In genomic region chr11:123608371-123608770, GRCh38 we compare ENCODE assay signal across 36 cellular contexts. TPM values are rescaled to one million over a fixed set of nuclear protein-coding genes. Genes with fewer than 3 reads are reported as not detected.
"Had no signal": no experiment of that assay in that cellular context is flagged by ENCODE, and none has a peak within 500 bp of the region (broad histone marks: within the 10 kb centered on the region; RNA-seq: fewer than 3 reads in every experiment).

No MANE protein-coding gene starts in this region.

- H3K9me3 Mint-ChIP-seq: activated CD4-positive, alpha-beta memory T cell treated with anti-CD3 and anti-CD28 coated beads, Interleukin-2, amount 10 ng/mL, durations not matched to agents 7 days and 5 days; activated CD4-positive, alpha-beta T cell treated with anti-CD3 and anti-CD28 coated beads, Interleukin-2, amount 10 ng/mL, durations not matched to agents 7 days and 5 days; activated naive CD4-positive, alpha-beta T cell treated with anti-CD3 and anti-CD28 coated beads for 36 hours; activated naive CD4-positive, alpha-beta T cell treated with anti-CD3 and anti-CD28 coated beads, Interleukin-2, amount 50 U/mL, for 72 hours; activated naive CD8-positive, alpha-beta T cell treated with anti-CD3 and anti-CD28 coated beads for 36 hours; activated T-cell treated with anti-CD3 and anti-CD28 coated beads, Interleukin-2, amount 50 U/mL, for 24 hours; activated T-helper 17 cell treated with anti-CD3 and anti-CD28 coated beads, Interleukin-2, amount 50 U/mL, for 72 hours; T-helper 1 cell treated with Interleukin-12 subunit alpha and Interleukin-12 subunit beta and Interleukin-4 antibody, amounts not matched to agents 30 μg/mL and 1 μg/mL, for 36 hours; T-helper 2 cell treated with Interferon-gamma antibody and Interleukin-4, amounts not matched to agents 5 μg/mL and 100 μg/mL, for 36 hours; WTC11 had no signal

- H3K4me3 Mint-ChIP-seq: activated CD4-positive, alpha-beta memory T cell treated with anti-CD3 and anti-CD28 coated beads, Interleukin-2, amount 10 ng/mL, durations not matched to agents 7 days and 5 days; activated CD4-positive, alpha-beta T cell treated with anti-CD3 and anti-CD28 coated beads for 36 hours; activated CD4-positive, alpha-beta T cell treated with anti-CD3 and anti-CD28 coated beads, Interleukin-2, amount 10 ng/mL, durations not matched to agents 7 days and 5 days; activated CD8-positive, alpha-beta memory T cell treated with anti-CD3 and anti-CD28 coated beads, Interleukin-2, amount 10 ng/mL, durations not matched to agents 7 days and 5 days; activated CD8-positive, alpha-beta T cell treated with anti-CD3 and anti-CD28 coated beads, Interleukin-2, amount 10 ng/mL, durations not matched to agents 7 days and 5 days; activated naive CD4-positive, alpha-beta T cell treated with anti-CD3 and anti-CD28 coated beads for 36 hours; activated naive CD8-positive, alpha-beta T cell treated with anti-CD3 and anti-CD28 coated beads for 36 hours; activated T-cell treated with anti-CD3 and anti-CD28 coated beads, Interleukin-2, amount 50 U/mL, for 24 hours; activated T-helper 17 cell treated with anti-CD3 and anti-CD28 coated beads, Interleukin-2, amount 50 U/mL, for 72 hours; T-helper 1 cell treated with Interleukin-12 subunit alpha and Interleukin-12 subunit beta and Interleukin-4 antibody, amounts not matched to agents 30 μg/mL and 1 μg/mL, for 36 hours; T-helper 2 cell treated with Interferon-gamma antibody and Interleukin-4, amounts not matched to agents 5 μg/mL and 100 μg/mL, for 36 hours; WTC11 had no signal

- ATAC-seq: activated CD4-positive, alpha-beta T cell treated with anti-CD3 and anti-CD28 coated beads for 36 hours; activated CD4-positive, CD25-positive, alpha-beta regulatory T cell treated with anti-CD3 and anti-CD28 coated beads, Interleukin-2, amount 50 U/mL, for 24 hours; activated CD8-positive, alpha-beta memory T cell treated with anti-CD3 and anti-CD28 coated beads, Interleukin-2, amount 10 ng/mL, durations not matched to agents 7 days and 5 days; activated CD8-positive, alpha-beta T cell treated with anti-CD3 and anti-CD28 coated beads, Interleukin-2, amount 10 ng/mL, durations not matched to agents 7 days and 5 days; activated naive CD4-positive, alpha-beta T cell treated with anti-CD3 and anti-CD28 coated beads, Interleukin-2, amount 50 U/mL, for 72 hours; activated T-helper 17 cell treated with anti-CD3 and anti-CD28 coated beads, Interleukin-2, amount 50 U/mL, for 72 hours; body of pancreas; WTC11 had no signal

- H3K27ac Mint-ChIP-seq: activated CD4-positive, alpha-beta memory T cell treated with anti-CD3 and anti-CD28 coated beads, Interleukin-2, amount 10 ng/mL, durations not matched to agents 7 days and 5 days; activated CD4-positive, alpha-beta T cell treated with anti-CD3 and anti-CD28 coated beads for 36 hours; activated CD8-positive, alpha-beta memory T cell treated with anti-CD3 and anti-CD28 coated beads, Interleukin-2, amount 10 ng/mL, durations not matched to agents 7 days and 5 days; activated CD8-positive, alpha-beta T cell treated with anti-CD3 and anti-CD28 coated beads, Interleukin-2, amount 10 ng/mL, durations not matched to agents 7 days and 5 days; activated naive CD4-positive, alpha-beta T cell treated with anti-CD3 and anti-CD28 coated beads for 36 hours; activated naive CD4-positive, alpha-beta T cell treated with anti-CD3 and anti-CD28 coated beads, Interleukin-2, amount 50 U/mL, for 72 hours; activated naive CD8-positive, alpha-beta T cell treated with anti-CD3 and anti-CD28 coated beads for 36 hours; activated T-cell treated with anti-CD3 and anti-CD28 coated beads, Interleukin-2, amount 50 U/mL, for 24 hours; activated T-helper 17 cell treated with anti-CD3 and anti-CD28 coated beads, Interleukin-2, amount 50 U/mL, for 72 hours; T-helper 1 cell treated with Interleukin-12 subunit alpha and Interleukin-12 subunit beta and Interleukin-4 antibody, amounts not matched to agents 30 μg/mL and 1 μg/mL, for 36 hours; T-helper 2 cell treated with Interferon-gamma antibody and Interleukin-4, amounts not matched to agents 5 μg/mL and 100 μg/mL, for 36 hours; WTC11 had no signal

- H3K27ac ChIP-seq: body of pancreas, brain microvascular endothelial cell, breast epithelium, WERI-Rb-1 had no signal

- H3K36me3 ChIP-seq: breast epithelium had no signal

- H3K27me3 ChIP-seq: adrenal gland, body of pancreas, brain microvascular endothelial cell, breast epithelium had no signal

- H3K4me3 ChIP-seq: adrenal gland, body of pancreas, breast epithelium had no signal

- H3K4me1 Mint-ChIP-seq: activated CD4-positive, alpha-beta memory T cell treated with anti-CD3 and anti-CD28 coated beads, Interleukin-2, amount 10 ng/mL, durations not matched to agents 7 days and 5 days; activated CD4-positive, alpha-beta T cell treated with anti-CD3 and anti-CD28 coated beads for 36 hours; activated CD4-positive, alpha-beta T cell treated with anti-CD3 and anti-CD28 coated beads, Interleukin-2, amount 10 ng/mL, durations not matched to agents 7 days and 5 days; activated CD8-positive, alpha-beta memory T cell treated with anti-CD3 and anti-CD28 coated beads, Interleukin-2, amount 10 ng/mL, durations not matched to agents 7 days and 5 days; activated naive CD8-positive, alpha-beta T cell treated with anti-CD3 and anti-CD28 coated beads for 36 hours; activated T-helper 17 cell treated with anti-CD3 and anti-CD28 coated beads, Interleukin-2, amount 50 U/mL, for 72 hours had no signal

- DNase-seq: activated CD4-positive, alpha-beta memory T cell treated with anti-CD3 and anti-CD28 coated beads, Interleukin-2, amount 10 ng/mL, durations not matched to agents 7 days and 5 days; activated CD4-positive, alpha-beta T cell treated with anti-CD3 and anti-CD28 coated beads for 1 hour; activated CD4-positive, alpha-beta T cell treated with anti-CD3 and anti-CD28 coated beads for 36 hours; activated CD4-positive, alpha-beta T cell treated with anti-CD3 and anti-CD28 coated beads for 48 hours; activated CD4-positive, alpha-beta T cell treated with anti-CD3 and anti-CD28 coated beads, Interleukin-2, amount 10 ng/mL, durations not matched to agents 7 days and 5 days; activated CD4-positive, alpha-beta T cell treated with anti-CD3 and anti-CD28 coated beads, Interleukin-2, amount 50 U/mL, for 48 hours; activated CD4-positive, CD25-positive, alpha-beta regulatory T cell; activated CD8-positive, alpha-beta memory T cell treated with anti-CD3 and anti-CD28 coated beads for 24 hours; activated CD8-positive, alpha-beta memory T cell treated with anti-CD3 and anti-CD28 coated beads, Interleukin-2, amount 10 ng/mL, durations not matched to agents 7 days and 5 days; activated CD8-positive, alpha-beta memory T cell treated with anti-CD3 and anti-CD28 coated beads, Interleukin-2, amount 50 U/mL, for 48 hours; activated CD8-positive, alpha-beta T cell treated with anti-CD3 and anti-CD28 coated beads, Interleukin-2, amount 10 ng/mL, durations not matched to agents 7 days and 5 days; activated effector memory CD4-positive, alpha-beta T cell treated with anti-CD3 and anti-CD28 coated beads, Interleukin-2, amount 50 U/mL, for 16 hours; activated gamma-delta T cell treated with Interleukin-2 at 50 U/mL for 16 hours; activated naive CD4-positive, alpha-beta T cell; activated naive CD4-positive, alpha-beta T cell treated with anti-CD3 and anti-CD28 coated beads for 36 hours; activated naive CD4-positive, alpha-beta T cell treated with anti-CD3 and anti-CD28 coated beads, Interleukin-2, amount 50 U/mL, for 16 hours; activated naive CD8-positive, alpha-beta T cell treated with anti-CD3 and anti-CD28 coated beads for 36 hours; activated T-cell treated with anti-CD3 and anti-CD28 coated beads, Interleukin-2, amount 50 U/mL, for 24 hours; activated T-cell treated with anti-CD3 and anti-CD28 coated beads, Interleukin-2, amount 50 U/mL, for 48 hours; adrenal gland; amniotic stem cell; aorta; body of pancreas; brain microvascular endothelial cell; central memory CD4-positive, alpha-beta T cell; T-helper 1 cell; T-helper 2 cell; T-helper 9 cell; WERI-Rb-1 had no signal

- H3K4me1 ChIP-seq: adrenal gland, body of pancreas, breast epithelium had no signal

- H3K9me3 ChIP-seq: adrenal gland, body of pancreas, breast epithelium had no signal

- H3K27me3 Mint-ChIP-seq: activated CD4-positive, alpha-beta memory T cell treated with anti-CD3 and anti-CD28 coated beads, Interleukin-2, amount 10 ng/mL, durations not matched to agents 7 days and 5 days; activated CD4-positive, alpha-beta T cell treated with anti-CD3 and anti-CD28 coated beads for 36 hours; activated CD4-positive, alpha-beta T cell treated with anti-CD3 and anti-CD28 coated beads, Interleukin-2, amount 10 ng/mL, durations not matched to agents 7 days and 5 days; activated CD8-positive, alpha-beta memory T cell treated with anti-CD3 and anti-CD28 coated beads, Interleukin-2, amount 10 ng/mL, durations not matched to agents 7 days and 5 days; activated naive CD8-positive, alpha-beta T cell treated with anti-CD3 and anti-CD28 coated beads for 36 hours; activated T-cell treated with anti-CD3 and anti-CD28 coated beads, Interleukin-2, amount 50 U/mL, for 24 hours; activated T-helper 17 cell treated with anti-CD3 and anti-CD28 coated beads, Interleukin-2, amount 50 U/mL, for 72 hours had no signal

RNA-seq across cellular contexts. Expression of gene SCN3B, which starts 46.1 kb away (rescaled TPM):
- total RNA-seq: activated CD4-positive, alpha-beta T cell treated with anti-CD3 and anti-CD28 coated beads for 36 hours; activated CD4-positive, alpha-beta T cell treated with anti-CD3 and anti-CD28 coated beads, Interleukin-2, amount 10 ng/mL, durations not matched to agents 7 days and 5 days; activated CD8-positive, alpha-beta memory T cell treated with anti-CD3 and anti-CD28 coated beads, Interleukin-2, amount 10 ng/mL, durations not matched to agents 7 days and 5 days; activated CD8-positive, alpha-beta T cell treated with anti-CD3 and anti-CD28 coated beads, Interleukin-2, amount 10 ng/mL, durations not matched to agents 7 days and 5 days; activated naive CD4-positive, alpha-beta T cell treated with anti-CD3 and anti-CD28 coated beads for 36 hours; activated naive CD8-positive, alpha-beta T cell treated with anti-CD3 and anti-CD28 coated beads for 36 hours had no signal
